Comparison of ENCODE assay signal across 8 cellular contexts in genomic region chr5:122775713-122776084, GRCh38. TPM values are rescaled to one million over a fixed set of nuclear protein-coding genes. Genes with fewer than 3 reads are reported as not detected.
DNase-seq lines count a peak whose midpoint lies in the region; ATAC-seq, FAIRE-seq and TF ChIP-seq lines count a peak whose summit lies in the region.

No MANE protein-coding gene starts in this region.

- peaks cover 0 to 51% of the 10 kb centered on the region in 2 donors for H3K4me1 ChIP-seq in left lung
- H3K4me1 ChIP-seq in thoracic aorta (ENCODE audit: control insufficient read depth in 1 of 2, low read depth in 2 of 2), result peaks cover 19 to 45% of the 10 kb centered on the region in 2 donors

- intact Hi-C loops in left lung (cut with DNase I), result no loop called here

- no peak for FAIRE-seq in bronchial epithelial cell (lab: Jason Lieb, UNC)

- H3K27ac ChIP-seq in left lung, result peak overlapping the region; percentile 89 to 97
- peak overlapping the region; percentile 85 to 91 for H3K27ac ChIP-seq in thoracic aorta

- DNase-seq in GM12864 (ENCODE audit: low read depth), result no peak
- peak; percentile 81 for DNase-seq in NOMO-1 treated with DMSO at 0.1 percent for 48 hours (lab: John Stamatoyannopoulos, UW; ENCODE audit: unreplicated experiment)
- DNase-seq in bronchial epithelial cell (ENCODE audit: low read depth), result peak; percentile 18
- no peak for DNase-seq in left lung
- DNase-seq in thoracic aorta (ENCODE audit: low spot score), result no peak
- DNase-seq in COR-L47 (lab: John Stamatoyannopoulos, UW), result no peak
- no peak for DNase-seq in activated CD4-positive, alpha-beta T cell treated with anti-CD3 and anti-CD28 coated beads, Interleukin-2, amount 50 U/mL, for 1 hour
- DNase-seq in retina, result no peak

- ATAC-seq in left lung (peak; percentile 35), thoracic aorta (ENCODE audit: insufficient number of reproducible peaks, low FRiP score, low read depth) (no peak)

- no peaks in the 10 kb centered on the region for H3K27me3 ChIP-seq in bronchial epithelial cell (ENCODE audit: control insufficient read depth, insufficient read depth, low read length)
- no peaks in the 10 kb centered on the region for H3K27me3 ChIP-seq in left lung
- H3K27me3 ChIP-seq in thoracic aorta (replicated peaks; ENCODE audit: insufficient read depth), result no peaks in the 10 kb centered on the region

- H3K36me3 ChIP-seq in bronchial epithelial cell (ENCODE audit: control insufficient read depth, insufficient read depth, low read length) (no peaks in the 10 kb centered on the region), left lung (no peaks in the 10 kb centered on the region), thoracic aorta (no peaks in the 10 kb centered on the region)

- H3K9me3 ChIP-seq in left lung, result no peaks in the 10 kb centered on the region
- H3K9me3 ChIP-seq in thoracic aorta, result no peaks in the 10 kb centered on the region

- TF ChIP-seq CTCF in GM12864 (IDR thresholded peaks at IDR 0.05; ENCODE audit: low read depth, low read length, missing control alignments) (no peak), bronchial epithelial cell (IDR thresholded peaks at IDR 0.05; ENCODE audit: insufficient read depth, low read length, severe bottlenecking) (no peak), left lung (IDR thresholded peaks at IDR 0.05) (no peak), thoracic aorta (IDR thresholded peaks at IDR 0.05) (no peak)

- H3K4me3 ChIP-seq in GM12864 (ENCODE audit: low read depth, low read length), result peak overlapping the region; percentile 80
- H3K4me3 ChIP-seq in bronchial epithelial cell (ENCODE audit: low read depth, low read length), result peak overlapping the region; percentile 98
- H3K4me3 ChIP-seq in left lung, result peak overlapping the region; percentile 82 to 86
- peak overlapping the region; percentile 87 for H3K4me3 ChIP-seq in thoracic aorta

RNA-seq across cellular contexts. Expression of gene SNX2, which starts 0.8 kb away (rescaled TPM):
- total RNA-seq in bronchial epithelial cell (48.4 and 62.7 TPM in 2 replicates), left lung (100 to 1,000 TPM in 1 of 2 donors, 10 to 100 TPM in 1; 85.1 to 100 TPM), thoracic aorta (10 to 100 TPM; 69.7 to 82.8 TPM)

Comparison
In these comparisons a context has a peak if more than half of its experiments do, and no peak if none do; other contexts are left out.
1. DNase-seq: peak in NOMO-1 treated with DMSO at 0.1 percent for 48 hours (single experiment) and bronchial epithelial cell (single experiment); none in GM12864 (single experiment), left lung (0 of 2), thoracic aorta (single experiment), COR-L47 (single experiment), activated CD4-positive, alpha-beta T cell treated with anti-CD3 and anti-CD28 coated beads, Interleukin-2, amount 50 U/mL, for 1 hour (single experiment) and retina (single experiment).
2. Peak in every context shown above with its lines, with median percentiles within 50 percentile points of each other: H3K4me3 ChIP-seq.